Comparison of ENCODE assay signal across 1 cellular context in the genomic region with DNA sequence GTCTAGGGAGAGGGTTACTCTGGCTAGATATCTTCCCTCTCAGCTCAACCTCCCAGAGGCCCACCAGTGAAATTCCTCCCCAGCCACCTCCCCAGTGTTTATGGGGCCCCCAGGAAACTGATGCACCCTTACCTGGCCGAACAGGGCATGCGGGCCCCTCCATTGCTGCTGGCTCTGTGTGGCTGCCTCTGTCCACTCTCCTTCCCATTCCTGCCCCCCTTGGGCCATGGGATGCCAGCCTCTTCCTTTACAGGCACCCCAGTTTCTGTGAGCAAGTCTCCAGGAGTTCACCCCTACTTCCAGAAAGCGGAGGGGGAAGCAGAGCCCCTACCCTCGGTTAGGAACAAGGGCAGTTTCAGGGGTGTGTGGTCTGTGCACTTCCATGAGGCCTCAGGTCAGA.
TF ChIP-seq lines count a peak whose summit lies in the region.

No MANE protein-coding gene starts in this region.

TF ChIP-seq in GM23338, 12 proteins besides CTCF, POLR2A, EP300 and RAD21:
- TF ChIP-seq, protein P1, sequence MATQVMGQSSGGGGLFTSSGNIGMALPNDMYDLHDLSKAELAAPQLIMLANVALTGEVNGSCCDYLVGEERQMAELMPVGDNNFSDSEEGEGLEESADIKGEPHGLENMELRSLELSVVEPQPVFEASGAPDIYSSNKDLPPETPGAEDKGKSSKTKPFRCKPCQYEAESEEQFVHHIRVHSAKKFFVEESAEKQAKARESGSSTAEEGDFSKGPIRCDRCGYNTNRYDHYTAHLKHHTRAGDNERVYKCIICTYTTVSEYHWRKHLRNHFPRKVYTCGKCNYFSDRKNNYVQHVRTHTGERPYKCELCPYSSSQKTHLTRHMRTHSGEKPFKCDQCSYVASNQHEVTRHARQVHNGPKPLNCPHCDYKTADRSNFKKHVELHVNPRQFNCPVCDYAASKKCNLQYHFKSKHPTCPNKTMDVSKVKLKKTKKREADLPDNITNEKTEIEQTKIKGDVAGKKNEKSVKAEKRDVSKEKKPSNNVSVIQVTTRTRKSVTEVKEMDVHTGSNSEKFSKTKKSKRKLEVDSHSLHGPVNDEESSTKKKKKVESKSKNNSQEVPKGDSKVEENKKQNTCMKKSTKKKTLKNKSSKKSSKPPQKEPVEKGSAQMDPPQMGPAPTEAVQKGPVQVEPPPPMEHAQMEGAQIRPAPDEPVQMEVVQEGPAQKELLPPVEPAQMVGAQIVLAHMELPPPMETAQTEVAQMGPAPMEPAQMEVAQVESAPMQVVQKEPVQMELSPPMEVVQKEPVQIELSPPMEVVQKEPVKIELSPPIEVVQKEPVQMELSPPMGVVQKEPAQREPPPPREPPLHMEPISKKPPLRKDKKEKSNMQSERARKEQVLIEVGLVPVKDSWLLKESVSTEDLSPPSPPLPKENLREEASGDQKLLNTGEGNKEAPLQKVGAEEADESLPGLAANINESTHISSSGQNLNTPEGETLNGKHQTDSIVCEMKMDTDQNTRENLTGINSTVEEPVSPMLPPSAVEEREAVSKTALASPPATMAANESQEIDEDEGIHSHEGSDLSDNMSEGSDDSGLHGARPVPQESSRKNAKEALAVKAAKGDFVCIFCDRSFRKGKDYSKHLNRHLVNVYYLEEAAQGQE (IDR thresholded peaks at IDR 0.05; ENCODE audit: unreplicated experiment) = no peak
- TF ChIP-seq JUNB (IDR thresholded peaks at IDR 0.05; ENCODE audit: unreplicated experiment) = no peak
- TF ChIP-seq ZNF114 (CRISPR knock-in tag; IDR thresholded peaks at IDR 0.05) = no peak
- no peak for TF ChIP-seq CREB1 (CRISPR knock-in tag; IDR thresholded peaks at IDR 0.05; ENCODE audit: low read depth)
- no peak for TF ChIP-seq NANOG (IDR thresholded peaks at IDR 0.05; ENCODE audit: borderline replicate concordance)
- no peak for TF ChIP-seq EZH2 (IDR thresholded peaks at IDR 0.05; ENCODE audit: low read depth, unreplicated experiment)
- TF ChIP-seq STAT1 (IDR thresholded peaks at IDR 0.05; ENCODE audit: unreplicated experiment) = no peak
- TF ChIP-seq POLR2AphosphoS5 (IDR thresholded peaks at IDR 0.05; ENCODE audit: low read depth) = no peak
- TF ChIP-seq, protein P2, sequence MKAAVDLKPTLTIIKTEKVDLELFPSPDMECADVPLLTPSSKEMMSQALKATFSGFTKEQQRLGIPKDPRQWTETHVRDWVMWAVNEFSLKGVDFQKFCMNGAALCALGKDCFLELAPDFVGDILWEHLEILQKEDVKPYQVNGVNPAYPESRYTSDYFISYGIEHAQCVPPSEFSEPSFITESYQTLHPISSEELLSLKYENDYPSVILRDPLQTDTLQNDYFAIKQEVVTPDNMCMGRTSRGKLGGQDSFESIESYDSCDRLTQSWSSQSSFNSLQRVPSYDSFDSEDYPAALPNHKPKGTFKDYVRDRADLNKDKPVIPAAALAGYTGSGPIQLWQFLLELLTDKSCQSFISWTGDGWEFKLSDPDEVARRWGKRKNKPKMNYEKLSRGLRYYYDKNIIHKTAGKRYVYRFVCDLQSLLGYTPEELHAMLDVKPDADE (IDR thresholded peaks at IDR 0.05) = no peak
- no peak for TF ChIP-seq ZNF331 (CRISPR knock-in tag; IDR thresholded peaks at IDR 0.05; ENCODE audit: low read depth)
